ENCODE assay signal across 17 cellular contexts in genomic region chr13:93903909-93904308, GRCh38.
A peak's percentile ranks its signal among the peaks of the same experiment; 100 is the strongest.
DNase-seq lines count a peak whose midpoint lies in the region; ATAC-seq, FAIRE-seq and TF ChIP-seq lines count a peak whose summit lies in the region.
"Had no signal": no experiment of that assay in that cellular context is flagged by ENCODE, and none has a peak within 500 bp of the region (broad histone marks: within the 10 kb centered on the region; RNA-seq: fewer than 3 reads in every experiment).

No MANE protein-coding gene starts in this region.

- no peak overlapping the region for H3K23ac ChIP-seq in IMR-90 (ENCODE audit: low read depth, low read length)

- no peak overlapping the region for H3K56ac ChIP-seq in IMR-90 (ENCODE audit: extremely low read depth, insufficient read depth, low read length)

- H3K27ac ChIP-seq in IMR-90 (ENCODE audit: insufficient read depth, low read length) = no peak overlapping the region; the same call in 1 of the 2 replicates
- no peak overlapping the region for H3K27ac ChIP-seq in astrocyte (ENCODE audit: low read depth, low read length)
- H3K27ac ChIP-seq in sigmoid colon = no peak overlapping the region

- H3K27me3 ChIP-seq in IMR-90 (ENCODE audit: control insufficient read depth, insufficient read depth, low read length) = no peaks in the 10 kb centered on the region
- no peaks in the 10 kb centered on the region for H3K27me3 ChIP-seq in astrocyte (ENCODE audit: insufficient read depth, low read length)
- no peaks in the 10 kb centered on the region for H3K27me3 ChIP-seq in sigmoid colon

- H3K9me1 ChIP-seq in IMR-90 (ENCODE audit: insufficient read depth, low read length) = peaks cover 2% of the 10 kb centered on the region; the same call in 1 of the 2 replicates

- H3K9me3 ChIP-seq in IMR-90 (ENCODE audit: control insufficient read depth, insufficient read depth, low read length) (no peaks in the 10 kb centered on the region), astrocyte (ENCODE audit: insufficient read depth, low read depth, low read length) (no peaks in the 10 kb centered on the region), sigmoid colon (no peaks in the 10 kb centered on the region)

- H3K9ac ChIP-seq in IMR-90 (ENCODE audit: low read depth, low read length) = no peak overlapping the region
- H3K9ac ChIP-seq in astrocyte (ENCODE audit: low read length) = no peak overlapping the region

- 0 out of 2 replicates have a peak overlapping the region, but pooled peaks have one; percentile 7 for H3K14ac ChIP-seq in IMR-90 (replicated peaks; ENCODE audit: low read depth, low read length)

- H2AK9ac ChIP-seq in IMR-90 (replicated peaks; ENCODE audit: low read depth, low read length, poor library complexity) = no peak overlapping the region

- WGBS in IMR-90 (ENCODE audit: extremely low coverage in 2 of 2, insufficient read length in 1 of 2), 2 experiments = no CpG with 5 or more reads among the region's 3 CpGs
- 61 to 65% methylated on average over 3 of the region's 3 CpGs for WGBS in sigmoid colon, 2 donors

- DNase-seq in IMR-90 = peak; percentile 83
- peak; percentile 63 for DNase-seq in astrocyte (ENCODE audit: low read depth)
- peak; percentile 2 for DNase-seq in glomerular visceral epithelial cell (ENCODE audit: extremely low spot score)
- DNase-seq in sigmoid colon = peak; percentile 65
- DNase-seq in SKM-1 (lab: John Stamatoyannopoulos, UW; ENCODE audit: unreplicated experiment) = no peak
- no peak for DNase-seq in DMS153 (lab: John Stamatoyannopoulos, UW)
- DNase-seq in GM13976 (ENCODE audit: low spot score) = no peak
- DNase-seq: AML-193, DMS 273 treated with DMSO at 0.1 percent for 48 hours, H9, Kasumi-1, NCI-H1105, NCI-H187, NCI-H748 treated with DMSO at 0.1 percent for 48 hours had no signal

- no peaks in the 10 kb centered on the region for H3K79me2 ChIP-seq in astrocyte (ENCODE audit: insufficient read depth, low read length)

- no peak for TF ChIP-seq CTCF in IMR-90 (conservative IDR thresholded peaks at IDR 0.05; ENCODE audit: low read depth, low read length)
- TF ChIP-seq CTCF in astrocyte (IDR thresholded peaks at IDR 0.05; ENCODE audit: insufficient read depth, low read depth, low read length) = no peak
- no peak for TF ChIP-seq CTCF in sigmoid colon (IDR thresholded peaks at IDR 0.05)
- TF ChIP-seq CTCF in GM13976 (IDR thresholded peaks at IDR 0.05; ENCODE audit: borderline replicate concordance, control extremely low read depth, extremely low read depth, insufficient read depth, missing control alignments) = no peak

- H3K4me1 ChIP-seq in IMR-90 (ENCODE audit: control insufficient read depth, insufficient read depth, low read length) = peaks cover 7% of the 10 kb centered on the region
- H3K4me1 ChIP-seq in astrocyte (ENCODE audit: insufficient read depth, low read length) = no peaks in the 10 kb centered on the region
- peaks cover 0 to 3% (median 0%) of the 10 kb centered on the region in 4 donors for H3K4me1 ChIP-seq in sigmoid colon

- H3K18ac ChIP-seq in IMR-90 (ENCODE audit: low read depth, low read length) = peak overlapping the region; percentile 14

- no peak for FAIRE-seq in astrocyte (lab: Jason Lieb, UNC)
- FAIRE-seq: GM12892 had no signal

- no peak overlapping the region for H3K27ac Mint-ChIP-seq in astrocyte (ENCODE audit: unreplicated experiment)
- H3K27ac Mint-ChIP-seq: CD14-positive monocyte, H9 had no signal

- no TSS peak for BruUV-seq in IMR-90 (replicated peaks; lab: Mats Ljungman, UMichigan)

- H2BK120ac ChIP-seq in IMR-90 (ENCODE audit: low read depth, low read length) = peak overlapping the region; percentile 72; the same call in 1 of the 2 replicates

- no peaks in the 10 kb centered on the region for H3K36me3 Mint-ChIP-seq in astrocyte (ENCODE audit: low read depth, unreplicated experiment)
- H3K36me3 Mint-ChIP-seq: CD14-positive monocyte had no signal

- no peaks in the 10 kb centered on the region for H3K9me3 Mint-ChIP-seq in astrocyte (ENCODE audit: unreplicated experiment)
- H3K9me3 Mint-ChIP-seq: H9 had no signal

- no peaks in the 10 kb centered on the region for H3K27me3 Mint-ChIP-seq in astrocyte (ENCODE audit: low read depth, unreplicated experiment)

- H3K4me2 ChIP-seq in IMR-90 (ENCODE audit: low read depth, low read length) = peak overlapping the region; percentile 28; the same call in 1 of the 2 replicates
- H3K4me2 ChIP-seq in astrocyte (ENCODE audit: low read length) = no peak overlapping the region

- dilution Hi-C loops in IMR-90 (cut with HindIII; ENCODE audit: low sequenced_read_pairs, unreplicated experiment) = no loop called here

- no peak overlapping the region for H3K4me3 Mint-ChIP-seq in astrocyte (ENCODE audit: unreplicated experiment)
- H3K4me3 Mint-ChIP-seq: CD14-positive monocyte, H9 had no signal

- no peaks in the 10 kb centered on the region for H3K79me1 ChIP-seq in IMR-90 (ENCODE audit: low read depth in 1 of 2, low read length in 2 of 2)

- no peak for TF ChIP-seq POLR2A in IMR-90 (IDR thresholded peaks at IDR 0.05; ENCODE audit: low read depth, low read length)
- TF ChIP-seq POLR2A in sigmoid colon (IDR thresholded peaks at IDR 0.05) = no peak

- no peak overlapping the region; the same call in 1 of the 2 replicates for H3K4ac ChIP-seq in IMR-90 (ENCODE audit: low read depth, low read length)

- peaks cover 14% of the 10 kb centered on the region for H3K4me1 Mint-ChIP-seq in astrocyte (ENCODE audit: low read depth, unreplicated experiment)
- H3K4me1 Mint-ChIP-seq: CD14-positive monocyte had no signal

- no peak for TF ChIP-seq EP300 in sigmoid colon (IDR thresholded peaks at IDR 0.05)

- H2BK15ac ChIP-seq in IMR-90 (ENCODE audit: low read depth, low read length) = peak overlapping the region; percentile 76; the same call in 2 of the 3 replicates

- H2BK20ac ChIP-seq in IMR-90 (ENCODE audit: low read depth, low read length) = peak overlapping the region; percentile 32; the same call in 1 of the 2 replicates

- CTCF ChIA-PET in IMR-90 (lab: Yijun Ruan, JAX) = no interaction called here

- H2AFZ ChIP-seq in IMR-90 (replicated peaks; ENCODE audit: low read length, poor library complexity) = no peak overlapping the region
- no peak overlapping the region for H2AFZ ChIP-seq in astrocyte (ENCODE audit: low read depth, low read length)

- H2BK5ac ChIP-seq in IMR-90 (ENCODE audit: low read depth, low read length, poor library complexity, severe bottlenecking) = peak overlapping the region; percentile 20

- no peak overlapping the region; the same call in 1 of the 2 replicates for H4K5ac ChIP-seq in IMR-90 (ENCODE audit: low read depth, low read length)

- H4K8ac ChIP-seq in IMR-90 (ENCODE audit: low read depth in 2 of 2, low read length in 2 of 2) = 0 out of 4 replicates have a peak overlapping the region, but pooled peaks of 1 of the 2 experiments have one; percentile 3

- no peak overlapping the region for H3K4me3 ChIP-seq in IMR-90 (ENCODE audit: insufficient read depth, low read depth, low read length)
- H3K4me3 ChIP-seq in astrocyte (ENCODE audit: insufficient read depth, low read depth, low read length) = no peak overlapping the region
- H3K4me3 ChIP-seq in sigmoid colon = no peak overlapping the region

- intact Hi-C loops in IMR-90 (cut with micrococcal nuclease) (loop anchor here (10.0 kb wide), 1 partner anchor 299 kb away; no protein-coding TSS in a partner anchor), sigmoid colon (cut with DNase I) (no loop called here)

- POLR2A ChIA-PET in IMR-90 (lab: Charles Lee; ENCODE audit: unreplicated experiment) = interaction anchor here (0.5 kb wide), 1 partner anchor 436 kb away, joined by 13 read pairs; no protein-coding TSS in a partner anchor

- H4K20me1 ChIP-seq in IMR-90 (ENCODE audit: insufficient read depth, low read length) (no peaks in the 10 kb centered on the region), astrocyte (ENCODE audit: insufficient read depth, low read length) (no peaks in the 10 kb centered on the region)

- ATAC-seq in IMR-90 (ENCODE audit: low read depth) = peak; percentile 75
- no peak for ATAC-seq in HG02763 (IDR thresholded peaks at IDR 0.05; ENCODE audit: unreplicated experiment)

- no peak for TF ChIP-seq RAD21 in IMR-90 (IDR thresholded peaks at IDR 0.05; ENCODE audit: low read length)

- in situ Hi-C loops in IMR-90 (cut with MboI; ENCODE audit: low sequenced_read_pairs) (no loop called here), GM13976 (cut with MboI; ENCODE audit: low sequenced_read_pairs, unreplicated experiment) (no loop called here)

- no peaks in the 10 kb centered on the region for H3K36me3 ChIP-seq in IMR-90 (ENCODE audit: control insufficient read depth, insufficient read depth, low read length)
- no peaks in the 10 kb centered on the region for H3K36me3 ChIP-seq in astrocyte (ENCODE audit: insufficient read depth, low read length)
- H3K36me3 ChIP-seq in sigmoid colon = no peaks in the 10 kb centered on the region

- no peak overlapping the region for H2AK5ac ChIP-seq in IMR-90 (ENCODE audit: low read depth, low read length)

- peak overlapping the region; percentile 12; the same call in 1 of the 2 replicates for H4K91ac ChIP-seq in IMR-90 (ENCODE audit: insufficient read depth, low read depth, low read length)

TF ChIP-seq in IMR-90, 13 proteins besides CTCF, POLR2A, EP300 and RAD21:
- TF ChIP-seq RFX5 (IDR thresholded peaks at IDR 0.05; ENCODE audit: low read depth, low read length) = no peak
- TF ChIP-seq CHD1 (IDR thresholded peaks at IDR 0.05; ENCODE audit: low read depth, low read length) = no peak
- TF ChIP-seq BHLHE40 (IDR thresholded peaks at IDR 0.05; ENCODE audit: low read depth, low read length) = no peak
- TF ChIP-seq RCOR1 (IDR thresholded peaks at IDR 0.05; ENCODE audit: insufficient replicate concordance, low read length) = no peak
- TF ChIP-seq USF2 (IDR thresholded peaks at IDR 0.05; ENCODE audit: low read depth, low read length) = no peak
- TF ChIP-seq SMC3 (IDR thresholded peaks at IDR 0.05; ENCODE audit: low read depth, low read length) = no peak
- no peak for TF ChIP-seq CEBPB (IDR thresholded peaks at IDR 0.05; ENCODE audit: low read depth, low read length)
- TF ChIP-seq NFE2L2 (IDR thresholded peaks at IDR 0.05; ENCODE audit: low read depth, low read length) = no peak

Comparison
In these comparisons a context has a peak if more than half of its experiments do, and no peak if none do; other contexts are left out.
1. DNase-seq: peak in IMR-90 (single experiment), astrocyte (single experiment), glomerular visceral epithelial cell (single experiment) and sigmoid colon (single experiment); none in SKM-1 (single experiment), DMS153 (single experiment) and GM13976 (single experiment).